ENCODE assay signal across 1 cellular context in the genomic region with DNA sequence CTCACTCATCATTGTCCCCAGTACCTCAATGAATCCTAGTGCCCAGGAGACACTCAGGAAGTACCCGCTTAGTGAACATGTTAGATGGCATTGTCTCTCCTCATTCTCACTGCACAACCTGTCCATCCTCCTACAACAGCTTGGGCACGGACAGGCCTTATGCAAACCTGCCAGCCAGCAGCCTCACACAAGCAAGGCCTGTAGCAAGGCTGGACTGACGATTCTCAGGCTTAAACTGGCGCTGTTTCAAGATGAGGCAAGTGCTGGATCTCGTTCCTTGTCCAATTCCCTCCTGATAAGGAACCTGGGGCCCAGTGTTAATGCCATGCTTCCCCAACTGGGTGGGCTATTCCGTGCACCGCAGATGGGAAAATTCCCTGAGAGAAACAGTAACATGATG.
TF ChIP-seq lines count a peak whose summit lies in the region.

No MANE protein-coding gene starts in this region.

TF ChIP-seq in IMR-90, 13 proteins besides CTCF, POLR2A, EP300 and RAD21 (continued from another document):
- TF ChIP-seq, protein P1, sequence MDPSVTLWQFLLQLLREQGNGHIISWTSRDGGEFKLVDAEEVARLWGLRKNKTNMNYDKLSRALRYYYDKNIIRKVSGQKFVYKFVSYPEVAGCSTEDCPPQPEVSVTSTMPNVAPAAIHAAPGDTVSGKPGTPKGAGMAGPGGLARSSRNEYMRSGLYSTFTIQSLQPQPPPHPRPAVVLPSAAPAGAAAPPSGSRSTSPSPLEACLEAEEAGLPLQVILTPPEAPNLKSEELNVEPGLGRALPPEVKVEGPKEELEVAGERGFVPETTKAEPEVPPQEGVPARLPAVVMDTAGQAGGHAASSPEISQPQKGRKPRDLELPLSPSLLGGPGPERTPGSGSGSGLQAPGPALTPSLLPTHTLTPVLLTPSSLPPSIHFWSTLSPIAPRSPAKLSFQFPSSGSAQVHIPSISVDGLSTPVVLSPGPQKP (IDR thresholded peaks at IDR 0.05; ENCODE audit: borderline replicate concordance, low read depth, low read length): no peak
- TF ChIP-seq BHLHE40 (IDR thresholded peaks at IDR 0.05; ENCODE audit: low read depth, low read length) (no peak), FOS (IDR thresholded peaks at IDR 0.05; ENCODE audit: low read depth, low read length) (no peak), MAFK (IDR thresholded peaks at IDR 0.05; ENCODE audit: low read depth, low read length) (no peak), SMC3 (IDR thresholded peaks at IDR 0.05; ENCODE audit: low read depth, low read length) (no peak), CEBPB (IDR thresholded peaks at IDR 0.05; ENCODE audit: low read depth, low read length) (no peak), CHD1 (IDR thresholded peaks at IDR 0.05; ENCODE audit: low read depth, low read length) (no peak), NFE2L2 (IDR thresholded peaks at IDR 0.05; ENCODE audit: low read depth, low read length) (no peak), RCOR1 (IDR thresholded peaks at IDR 0.05; ENCODE audit: insufficient replicate concordance, low read length) (no peak)
- TF ChIP-seq, protein P2, sequence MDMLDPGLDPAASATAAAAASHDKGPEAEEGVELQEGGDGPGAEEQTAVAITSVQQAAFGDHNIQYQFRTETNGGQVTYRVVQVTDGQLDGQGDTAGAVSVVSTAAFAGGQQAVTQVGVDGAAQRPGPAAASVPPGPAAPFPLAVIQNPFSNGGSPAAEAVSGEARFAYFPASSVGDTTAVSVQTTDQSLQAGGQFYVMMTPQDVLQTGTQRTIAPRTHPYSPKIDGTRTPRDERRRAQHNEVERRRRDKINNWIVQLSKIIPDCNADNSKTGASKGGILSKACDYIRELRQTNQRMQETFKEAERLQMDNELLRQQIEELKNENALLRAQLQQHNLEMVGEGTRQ (IDR thresholded peaks at IDR 0.05; ENCODE audit: low read depth, low read length): no peak
